29 cellular contexts compared by ENCODE assay signal in genomic region chr1:168065511-168065910, GRCh38.
"Had no signal": no experiment of that assay in that cellular context is flagged by ENCODE, and none has a peak within 500 bp of the region (broad histone marks: within the 10 kb centered on the region; RNA-seq: fewer than 3 reads in every experiment).

No MANE protein-coding gene starts in this region.

- ATAC-seq: activated CD8-positive, alpha-beta memory T cell treated with anti-CD3 and anti-CD28 coated beads, Interleukin-2, amount 10 ng/mL, durations not matched to agents 7 days and 5 days; body of pancreas had no signal

- H3K4me3 ChIP-seq: body of pancreas, breast epithelium, MG63 had no signal

- DNase-seq: activated CD4-positive, alpha-beta memory T cell treated with anti-CD3 and anti-CD28 coated beads, Interleukin-2, amount 10 ng/mL, durations not matched to agents 7 days and 5 days; activated CD4-positive, alpha-beta T cell treated with anti-CD3 and anti-CD28 coated beads for 1 hour; activated CD4-positive, alpha-beta T cell treated with anti-CD3 and anti-CD28 coated beads for 48 hours; activated CD4-positive, CD25-positive, alpha-beta regulatory T cell; activated CD8-positive, alpha-beta memory T cell treated with anti-CD3 and anti-CD28 coated beads for 24 hours; activated CD8-positive, alpha-beta memory T cell treated with anti-CD3 and anti-CD28 coated beads, Interleukin-2, amount 10 ng/mL, durations not matched to agents 7 days and 5 days; activated CD8-positive, alpha-beta memory T cell treated with anti-CD3 and anti-CD28 coated beads, Interleukin-2, amount 50 U/mL, for 48 hours; activated gamma-delta T cell; activated naive CD4-positive, alpha-beta T cell treated with Interleukin-2 at 50 U/mL for 16 hours; activated naive CD8-positive, alpha-beta T cell treated with anti-CD3 and anti-CD28 coated beads, Interleukin-2, amount 10 ng/mL, durations not matched to agents 7 days and 5 days; activated T-cell treated with anti-CD3 and anti-CD28 coated beads, Interleukin-2, amount 50 U/mL, for 1 hour; body of pancreas; Kasumi-1; MG63; NCI-H1048; NCI-H1105 treated with DMSO at 0.1 percent for 48 hours; NCI-H1436; NCI-H1694; NCI-H2029; NCI-H345; NCI-H524 treated with DMSO at 0.1 percent for 48 hours; NK-92 treated with Interleukin-12 subunit alpha and Interleukin-12 subunit beta, amount 100 ng/mL, for 24 hours; Right ventricle myocardium superior; SW 1271; T-helper 1 cell; T-helper 2 cell; T-helper 9 cell; WERI-Rb-1 had no signal
